ENCODE assay signal across 1 cellular context in genomic region chr17:7239091-7240027, GRCh38.
A peak's percentile ranks its signal among the peaks of the same experiment; 100 is the strongest.
TF ChIP-seq lines count a peak whose summit lies in the region.

TSS of gene PHF23 (minus strand) at chr17:7239457. CDS start at chr17:7239279, 178 bp downstream.

TF ChIP-seq in K562, 482 proteins besides CTCF, POLR2A, EP300 and RAD21 (continued from another document and continues in another):
- TF ChIP-seq CEBPZ (IDR thresholded peaks at IDR 0.05; ENCODE audit: borderline replicate concordance, low read depth, low read length), result no peak
- TF ChIP-seq, protein P1, sequence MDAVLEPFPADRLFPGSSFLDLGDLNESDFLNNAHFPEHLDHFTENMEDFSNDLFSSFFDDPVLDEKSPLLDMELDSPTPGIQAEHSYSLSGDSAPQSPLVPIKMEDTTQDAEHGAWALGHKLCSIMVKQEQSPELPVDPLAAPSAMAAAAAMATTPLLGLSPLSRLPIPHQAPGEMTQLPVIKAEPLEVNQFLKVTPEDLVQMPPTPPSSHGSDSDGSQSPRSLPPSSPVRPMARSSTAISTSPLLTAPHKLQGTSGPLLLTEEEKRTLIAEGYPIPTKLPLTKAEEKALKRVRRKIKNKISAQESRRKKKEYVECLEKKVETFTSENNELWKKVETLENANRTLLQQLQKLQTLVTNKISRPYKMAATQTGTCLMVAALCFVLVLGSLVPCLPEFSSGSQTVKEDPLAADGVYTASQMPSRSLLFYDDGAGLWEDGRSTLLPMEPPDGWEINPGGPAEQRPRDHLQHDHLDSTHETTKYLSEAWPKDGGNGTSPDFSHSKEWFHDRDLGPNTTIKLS (IDR thresholded peaks at IDR 0.05; ENCODE audit: borderline replicate concordance, low read depth), result peak; percentile 93
- TF ChIP-seq SREBF2 (CRISPR knock-in tag; IDR thresholded peaks at IDR 0.05), result no peak
- TF ChIP-seq PKNOX1 (IDR thresholded peaks at IDR 0.05), result peak; percentile 79
- peak; percentile 97 for TF ChIP-seq GABPA (tag; conservative IDR thresholded peaks at IDR 0.05; ENCODE audit: low read depth)
- TF ChIP-seq HMGXB4 (CRISPR knock-in tag; IDR thresholded peaks at IDR 0.05), result no peak
- TF ChIP-seq IRF9 (tag; IDR thresholded peaks at IDR 0.05), result no peak
- peak in 1 of 2 experiments; percentile 97 for TF ChIP-seq AFF1 (IDR thresholded peaks at IDR 0.05; ENCODE audit: low read depth in 1 of 2, partially characterized antibody in 2 of 2)
- peak; percentile 92 for TF ChIP-seq HCFC1 (IDR thresholded peaks at IDR 0.05; ENCODE audit: low read depth, low read length)
- no peak for TF ChIP-seq HNRNPK (IDR thresholded peaks at IDR 0.05; ENCODE audit: low read depth, low read length, poor library complexity, severe bottlenecking)
- no peak for TF ChIP-seq FOXP1 (CRISPR knock-in tag; IDR thresholded peaks at IDR 0.05)
- no peak for TF ChIP-seq RUNX1 (IDR thresholded peaks at IDR 0.05; ENCODE audit: low read depth)
- TF ChIP-seq PRDM10 (IDR thresholded peaks at IDR 0.05; ENCODE audit: partially characterized antibody), result peak; percentile 84
- TF ChIP-seq POLR2AphosphoS5 (IDR thresholded peaks at IDR 0.05; ENCODE audit: control insufficient read depth, insufficient read depth, low read depth, low read length), result 0 out of 2 replicates have a peak, but pooled peaks have one; percentile 46
- no peak for TF ChIP-seq NR0B1 (IDR thresholded peaks at IDR 0.05; ENCODE audit: partially characterized antibody)
- no peak for TF ChIP-seq ZC3H4 (CRISPR knock-in tag; IDR thresholded peaks at IDR 0.05; ENCODE audit: borderline replicate concordance)
- peak; percentile 67 for TF ChIP-seq PCBP1 (IDR thresholded peaks at IDR 0.05; ENCODE audit: low read depth, low read length, poor library complexity, severe bottlenecking)
- peak; percentile 79 for TF ChIP-seq ATF7 (IDR thresholded peaks at IDR 0.05)
- TF ChIP-seq NFRKB (IDR thresholded peaks at IDR 0.05; ENCODE audit: low read depth), result peak; percentile 38; the same call in 1 of the 2 replicates
- peak; percentile 54 to 68 for TF ChIP-seq SIX5 (IDR thresholded peaks at IDR 0.05; ENCODE audit: borderline replicate concordance in 1 of 2, insufficient read depth in 1 of 2, low read depth in 1 of 2, low read length in 2 of 2)
- peak; percentile 70 for TF ChIP-seq SUPT5H (IDR thresholded peaks at IDR 0.05)
- peak; percentile 97 for TF ChIP-seq GABPB1 (CRISPR knock-in tag; IDR thresholded peaks at IDR 0.05)
- TF ChIP-seq RBM22 (IDR thresholded peaks at IDR 0.05; ENCODE audit: low read depth, low read length, poor library complexity, severe bottlenecking), result no peak
- TF ChIP-seq ZNF695 (CRISPR knock-in tag; IDR thresholded peaks at IDR 0.05), result no peak
- peak; percentile 41 for TF ChIP-seq ZFP36 (IDR thresholded peaks at IDR 0.05; ENCODE audit: low read depth, low read length, partially characterized antibody)
- TF ChIP-seq ETV6 (IDR thresholded peaks at IDR 0.05; ENCODE audit: borderline replicate concordance in 1 of 2, low read depth in 2 of 2, low read length in 1 of 2), result no peak
- no peak for TF ChIP-seq ETV6 (CRISPR knock-in tag; IDR thresholded peaks at IDR 0.05; ENCODE audit: borderline replicate concordance)
- TF ChIP-seq IRF2 (CRISPR knock-in tag; IDR thresholded peaks at IDR 0.05), result no peak
- TF ChIP-seq NCOR1 (IDR thresholded peaks at IDR 0.05), result peak; percentile 31; the same call in 1 of the 2 replicates
- no peak for TF ChIP-seq RBM17 (IDR thresholded peaks at IDR 0.05; ENCODE audit: borderline replicate concordance, low read depth, low read length)
- TF ChIP-seq TCF7 (IDR thresholded peaks at IDR 0.05; ENCODE audit: borderline replicate concordance), result no peak
- peak; percentile 22 for TF ChIP-seq TBP (optimal IDR thresholded peaks at IDR 0.05; ENCODE audit: low read depth, low read length)
- no peak for TF ChIP-seq ILK (tag; IDR thresholded peaks at IDR 0.05; ENCODE audit: borderline replicate concordance, low read depth)
- TF ChIP-seq ZNF507 (tag; conservative IDR thresholded peaks at IDR 0.05), result no peak
- TF ChIP-seq, protein P2, sequence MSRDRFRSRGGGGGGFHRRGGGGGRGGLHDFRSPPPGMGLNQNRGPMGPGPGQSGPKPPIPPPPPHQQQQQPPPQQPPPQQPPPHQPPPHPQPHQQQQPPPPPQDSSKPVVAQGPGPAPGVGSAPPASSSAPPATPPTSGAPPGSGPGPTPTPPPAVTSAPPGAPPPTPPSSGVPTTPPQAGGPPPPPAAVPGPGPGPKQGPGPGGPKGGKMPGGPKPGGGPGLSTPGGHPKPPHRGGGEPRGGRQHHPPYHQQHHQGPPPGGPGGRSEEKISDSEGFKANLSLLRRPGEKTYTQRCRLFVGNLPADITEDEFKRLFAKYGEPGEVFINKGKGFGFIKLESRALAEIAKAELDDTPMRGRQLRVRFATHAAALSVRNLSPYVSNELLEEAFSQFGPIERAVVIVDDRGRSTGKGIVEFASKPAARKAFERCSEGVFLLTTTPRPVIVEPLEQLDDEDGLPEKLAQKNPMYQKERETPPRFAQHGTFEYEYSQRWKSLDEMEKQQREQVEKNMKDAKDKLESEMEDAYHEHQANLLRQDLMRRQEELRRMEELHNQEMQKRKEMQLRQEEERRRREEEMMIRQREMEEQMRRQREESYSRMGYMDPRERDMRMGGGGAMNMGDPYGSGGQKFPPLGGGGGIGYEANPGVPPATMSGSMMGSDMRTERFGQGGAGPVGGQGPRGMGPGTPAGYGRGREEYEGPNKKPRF (IDR thresholded peaks at IDR 0.05; ENCODE audit: low read depth, low read length), result no peak
- TF ChIP-seq PTTG1 (tag; IDR thresholded peaks at IDR 0.05; ENCODE audit: low read depth), result no peak
- TF ChIP-seq SMAD1 (IDR thresholded peaks at IDR 0.05; ENCODE audit: low read depth, low read length, partially characterized antibody), result no peak
- peak; percentile 34; the same call in 1 of the 2 replicates for TF ChIP-seq ZFX (CRISPR knock-in tag; IDR thresholded peaks at IDR 0.05)
